In genomic region chr20:53938739-53939138, GRCh38 we compare ENCODE assay signal across 18 cellular contexts.
A peak's percentile ranks its signal among the peaks of the same experiment; 100 is the strongest.
DNase-seq lines count a peak whose midpoint lies in the region; ATAC-seq and TF ChIP-seq lines count a peak whose summit lies in the region.
"Had no signal": no experiment of that assay in that cellular context is flagged by ENCODE, and none has a peak within 500 bp of the region (broad histone marks: within the 10 kb centered on the region; RNA-seq: fewer than 3 reads in every experiment).

No MANE protein-coding gene starts in this region.

- no peaks in the 10 kb centered on the region for H3K27me3 ChIP-seq in SK-N-SH (ENCODE audit: insufficient read depth)
- H3K27me3 ChIP-seq in IMR-90 (ENCODE audit: control insufficient read depth, insufficient read depth, low read length): no peaks in the 10 kb centered on the region
- H3K27me3 ChIP-seq in esophagus squamous epithelium: no peaks in the 10 kb centered on the region
- no peaks in the 10 kb centered on the region for H3K27me3 ChIP-seq in subcutaneous abdominal adipose tissue (ENCODE audit: control insufficient read depth in 5 of 5, insufficient read depth in 4 of 5, low read length in 5 of 5)
- no peaks in the 10 kb centered on the region for H3K27me3 ChIP-seq in left lung
- H3K27me3 ChIP-seq: body of pancreas, hepatocyte, upper lobe of left lung had no signal

- H3K4me1 ChIP-seq in SK-N-SH (ENCODE audit: control insufficient read depth in 1 of 2, insufficient read depth in 2 of 2, low read depth in 1 of 2, low read length in 1 of 2): peaks cover 13 to 48% of the 10 kb centered on the region in 2 experiments
- H3K4me1 ChIP-seq in IMR-90 (ENCODE audit: control insufficient read depth, insufficient read depth, low read length): peaks cover 16% of the 10 kb centered on the region
- H3K4me1 ChIP-seq in esophagus squamous epithelium: peaks cover 14 to 53% (median 20%) of the 10 kb centered on the region in 3 donors
- peaks cover 9 to 68% (median 62%) of the 10 kb centered on the region in 5 donors for H3K4me1 ChIP-seq in subcutaneous abdominal adipose tissue (ENCODE audit: control insufficient read depth in 5 of 5, insufficient read depth in 5 of 5, low read length in 5 of 5)
- H3K4me1 ChIP-seq in left lung: peaks cover 25 to 68% of the 10 kb centered on the region in 2 donors

- H3K9ac ChIP-seq in SK-N-SH (0 out of 2 replicates have a peak overlapping the region, but pooled peaks have one; percentile 54), IMR-90 (ENCODE audit: low read depth, low read length) (no peak overlapping the region), subcutaneous abdominal adipose tissue (ENCODE audit: low read length in 5 of 5) (no peak overlapping the region)

- 100% methylated on average over 1 of the region's 1 CpG for WGBS in SK-N-SH (ENCODE audit: low lambda C conversion rate)
- WGBS in IMR-90 (ENCODE audit: extremely low coverage in 2 of 2, insufficient read length in 1 of 2), 2 experiments: no CpG with 5 or more reads among the region's 1 CpG
- WGBS in esophagus squamous epithelium, 2 donors: 60 to 70% methylated on average over 1 of the region's 1 CpG

- H4K8ac ChIP-seq in IMR-90 (ENCODE audit: low read depth in 2 of 2, low read length in 2 of 2): no peak overlapping the region

- H4K91ac ChIP-seq in IMR-90 (ENCODE audit: insufficient read depth, low read depth, low read length): no peak overlapping the region

- TF ChIP-seq POLR2A in IMR-90 (IDR thresholded peaks at IDR 0.05; ENCODE audit: low read depth, low read length) (no peak), esophagus squamous epithelium (IDR thresholded peaks at IDR 0.05) (no peak)

- H3K4ac ChIP-seq in IMR-90 (ENCODE audit: low read depth, low read length): 0 out of 2 replicates have a peak overlapping the region, but pooled peaks have one; percentile 13

- CTCF ChIA-PET in SK-N-SH (lab: Yijun Ruan, JAX) (interaction anchor here (1.3 to 4.9 kb wide), 3 partner anchors 9 to 359 kb away, joined by 7 to 46 read pairs (median 10); no protein-coding TSS in a partner anchor), IMR-90 (lab: Yijun Ruan, JAX) (interaction anchor here (1.6 to 1.8 kb wide), 3 partner anchors 23 to 361 kb away, joined by 10 to 17 read pairs (median 14); no protein-coding TSS in a partner anchor)

- H3F3A ChIP-seq in SK-N-SH (replicated peaks; ENCODE audit: insufficient read depth): peaks cover 28% of the 10 kb centered on the region

- peak overlapping the region; percentile 53 to 93; a peak in 3 of 4 replicates for H3K27ac ChIP-seq in SK-N-SH (ENCODE audit: low read depth in 2 of 2, low read length in 1 of 2)
- H3K27ac ChIP-seq in IMR-90 (ENCODE audit: insufficient read depth, low read length): no peak overlapping the region
- H3K27ac ChIP-seq in esophagus squamous epithelium: peak overlapping the region; percentile 72 to 81 (median 80)
- H3K27ac ChIP-seq in subcutaneous abdominal adipose tissue (ENCODE audit: low read depth, low read length): peak overlapping the region; percentile 67
- H3K27ac ChIP-seq in left lung: peak overlapping the region in 1 of 2 donors; percentile 68

- peak overlapping the region; percentile 79; the same call in 1 of the 2 replicates for H2AK5ac ChIP-seq in IMR-90 (ENCODE audit: low read depth, low read length)

- no peaks in the 10 kb centered on the region for H4K20me1 ChIP-seq in SK-N-SH (ENCODE audit: insufficient read depth)
- H4K20me1 ChIP-seq in IMR-90 (ENCODE audit: insufficient read depth, low read length): no peaks in the 10 kb centered on the region

- BruUV-seq in IMR-90 (replicated peaks; lab: Mats Ljungman, UMichigan): no TSS peak

- no peak for DNase-seq in SK-N-SH
- DNase-seq in IMR-90: no peak
- no peak for DNase-seq in esophagus squamous epithelium (lab: John Stamatoyannopoulos, UW)
- no peak for DNase-seq in left lung
- no peak for DNase-seq in NCI-H1694 treated with DMSO at 0.1 percent for 48 hours (lab: John Stamatoyannopoulos, UW)
- no peak for DNase-seq in NCI-H524 (lab: John Stamatoyannopoulos, UW)
- DNase-seq: activated CD4-positive, alpha-beta T cell treated with anti-CD3 and anti-CD28 coated beads, Interleukin-2, amount 10 ng/mL, durations not matched to agents 24 days and 14 days; activated naive CD4-positive, alpha-beta T cell treated with anti-CD3 and anti-CD28 coated beads, Interleukin-2, amount 10 ng/mL, durations not matched to agents 7 days and 5 days; body of pancreas; NCI-H1436 treated with DMSO at 0.1 percent for 48 hours; NCI-H446 treated with DMSO at 0.1 percent for 48 hours; OCI-M1; small intestine; upper lobe of left lung had no signal

- POLR2A ChIA-PET in SK-N-SH (lab: Yijun Ruan, JAX): no interaction called here
- POLR2A ChIA-PET in IMR-90 (lab: Charles Lee; ENCODE audit: unreplicated experiment): no interaction called here

- intact Hi-C loops in IMR-90 (cut with micrococcal nuclease) (loop anchor here (2.0 kb wide), 1 partner anchor 1626 kb away; no protein-coding TSS in a partner anchor), esophagus squamous epithelium (cut with DNase I) (loop anchor here (10.0 kb wide), 1 partner anchor 294 kb away; no protein-coding TSS in a partner anchor), left lung (cut with DNase I) (loop anchor here in 1 of 2 donors (5.0 kb wide), 1 partner anchor 361 kb away; no protein-coding TSS in a partner anchor)

- peaks cover 10% of the 10 kb centered on the region for H3K9me1 ChIP-seq in IMR-90 (ENCODE audit: insufficient read depth, low read length)

- H3K36me3 ChIP-seq in SK-N-SH (replicated peaks in 1 of 2; ENCODE audit: control insufficient read depth in 1 of 2, insufficient read depth in 2 of 2, low read length in 1 of 2) (no peaks in the 10 kb centered on the region), IMR-90 (ENCODE audit: control insufficient read depth, insufficient read depth, low read length) (no peaks in the 10 kb centered on the region), esophagus squamous epithelium (no peaks in the 10 kb centered on the region), subcutaneous abdominal adipose tissue (ENCODE audit: control insufficient read depth in 5 of 5, insufficient read depth in 5 of 5, low read length in 5 of 5) (no peaks in the 10 kb centered on the region), left lung (no peaks in the 10 kb centered on the region)
- H3K36me3 ChIP-seq: upper lobe of left lung had no signal

- no peaks in the 10 kb centered on the region for H3K9me2 ChIP-seq in SK-N-SH

- 0 out of 2 replicates have a peak overlapping the region, but pooled peaks have one; percentile 24 for H3K14ac ChIP-seq in IMR-90 (replicated peaks; ENCODE audit: low read depth, low read length)

- no peak overlapping the region for H3K4me3 ChIP-seq in SK-N-SH (ENCODE audit: low read depth in 2 of 2, low read length in 1 of 2)
- H3K4me3 ChIP-seq in IMR-90 (ENCODE audit: insufficient read depth, low read depth, low read length): no peak overlapping the region
- no peak overlapping the region for H3K4me3 ChIP-seq in esophagus squamous epithelium
- H3K4me3 ChIP-seq in subcutaneous abdominal adipose tissue (ENCODE audit: low read depth in 1 of 5, low read length in 5 of 5): no peak overlapping the region
- H3K4me3 ChIP-seq in left lung: no peak overlapping the region
- H3K4me3 ChIP-seq: body of pancreas, hepatocyte, upper lobe of left lung had no signal

- no peak overlapping the region for H2BK5ac ChIP-seq in IMR-90 (ENCODE audit: low read depth, low read length, poor library complexity, severe bottlenecking)

- TF ChIP-seq EP300 in SK-N-SH (IDR thresholded peaks at IDR 0.05; ENCODE audit: borderline replicate concordance in 1 of 2, low read depth in 1 of 2, low read length in 1 of 2): no peak

- TF ChIP-seq CTCF in SK-N-SH (IDR thresholded peaks at IDR 0.05) (no peak), IMR-90 (conservative IDR thresholded peaks at IDR 0.05; ENCODE audit: low read depth, low read length) (no peak), esophagus squamous epithelium (IDR thresholded peaks at IDR 0.05) (no peak), left lung (IDR thresholded peaks at IDR 0.05) (no peak)

- no peak overlapping the region for H3K56ac ChIP-seq in IMR-90 (ENCODE audit: extremely low read depth, insufficient read depth, low read length)

- dilution Hi-C loops in IMR-90 (cut with HindIII; ENCODE audit: low sequenced_read_pairs, unreplicated experiment): no loop called here

- peak overlapping the region; percentile 15; the same call in 1 of the 2 replicates for H2BK20ac ChIP-seq in IMR-90 (ENCODE audit: low read depth, low read length)

- H3K4me2 ChIP-seq in SK-N-SH: no peak overlapping the region
- no peak overlapping the region for H3K4me2 ChIP-seq in IMR-90 (ENCODE audit: low read depth, low read length)
- H3K4me2 ChIP-seq: hepatocyte had no signal

- ATAC-seq in SK-N-SH treated with all-trans-retinoic acid at 6 μM for 48 hours (no peak), IMR-90 (ENCODE audit: low read depth) (no peak), left lung (no peak)
- ATAC-seq: stimulated activated effector memory CD8-positive, alpha-beta T cell treated with anti-CD3 and anti-CD28 coated beads, Interleukin-12 subunit alpha, Interleukin-12 subunit beta, amount 100 ng/mL, for 72 hours had no signal

- no peaks in the 10 kb centered on the region for H3K9me3 ChIP-seq in SK-N-SH
- no peaks in the 10 kb centered on the region for H3K9me3 ChIP-seq in IMR-90 (ENCODE audit: control insufficient read depth, insufficient read depth, low read length)
- no peaks in the 10 kb centered on the region for H3K9me3 ChIP-seq in esophagus squamous epithelium
- H3K9me3 ChIP-seq in subcutaneous abdominal adipose tissue (ENCODE audit: control insufficient read depth in 5 of 5, low read length in 5 of 5): no peaks in the 10 kb centered on the region
- no peaks in the 10 kb centered on the region for H3K9me3 ChIP-seq in left lung
- H3K9me3 ChIP-seq: body of pancreas, upper lobe of left lung had no signal

- H3K18ac ChIP-seq in IMR-90 (ENCODE audit: low read depth, low read length): no peak overlapping the region; the same call in 1 of the 2 replicates

- no peak overlapping the region; the same call in 1 of the 2 replicates for H2BK120ac ChIP-seq in IMR-90 (ENCODE audit: low read depth, low read length)

- peaks cover 0 to 3% of the 10 kb centered on the region in 2 experiments; a peak in 1 of 4 replicates for H3K79me1 ChIP-seq in IMR-90 (ENCODE audit: low read depth in 1 of 2, low read length in 2 of 2)

- no peak for TF ChIP-seq RAD21 in SK-N-SH (IDR thresholded peaks at IDR 0.05; ENCODE audit: low read length)
- no peak for TF ChIP-seq RAD21 in IMR-90 (IDR thresholded peaks at IDR 0.05; ENCODE audit: low read length)

- H2AFZ ChIP-seq in SK-N-SH (ENCODE audit: low read depth) (peak overlapping the region; percentile 64; the same call in 1 of the 2 replicates), IMR-90 (replicated peaks; ENCODE audit: low read length, poor library complexity) (no peak overlapping the region)
- H2AFZ ChIP-seq: hepatocyte had no signal

- peak overlapping the region; percentile 40; the same call in 2 of the 3 replicates for H2BK15ac ChIP-seq in IMR-90 (ENCODE audit: low read depth, low read length)

- in situ Hi-C loops in IMR-90 (cut with MboI; ENCODE audit: low sequenced_read_pairs): loop anchor here (25.0 kb wide), 2 partner anchors 776 to 1451 kb away; no protein-coding TSS in a partner anchor

- no peak overlapping the region for H4K5ac ChIP-seq in IMR-90 (ENCODE audit: low read depth, low read length)

- H3K79me2 ChIP-seq in SK-N-SH (ENCODE audit: insufficient read depth): no peaks in the 10 kb centered on the region
- H3K79me2 ChIP-seq: hepatocyte had no signal

- no peak overlapping the region for H3K23ac ChIP-seq in IMR-90 (ENCODE audit: low read depth, low read length)

- H2AK9ac ChIP-seq in IMR-90 (replicated peaks; ENCODE audit: low read depth, low read length, poor library complexity): no peak overlapping the region
